Comparison of ENCODE assay signal across 12 cellular contexts in genomic region chr16:50593410-50594139, GRCh38. TPM values are rescaled to one million over a fixed set of nuclear protein-coding genes. Genes with fewer than 3 reads are reported as not detected.
DNase-seq lines count a peak whose midpoint lies in the region; FAIRE-seq and TF ChIP-seq lines count a peak whose summit lies in the region.
"Had no signal": no experiment of that assay in that cellular context is flagged by ENCODE, and none has a peak within 500 bp of the region (broad histone marks: within the 10 kb centered on the region; RNA-seq: fewer than 3 reads in every experiment).

No MANE protein-coding gene starts in this region.

- DNase-seq in NCI-H82 (lab: John Stamatoyannopoulos, UW) (peak; percentile 65), NCI-H82 treated with DMSO at 0.1 percent for 48 hours (lab: John Stamatoyannopoulos, UW; ENCODE audit: unreplicated experiment) (no peak), globus pallidus (ENCODE audit: low spot score) (peak; percentile 56), smooth muscle cell (lab: John Stamatoyannopoulos, UW; ENCODE audit: unreplicated experiment) (no peak), urothelium cell line (ENCODE audit: low spot score) (no peak), retina (no peak), AML-193 (lab: John Stamatoyannopoulos, UW) (no peak)
- DNase-seq: T-helper 2 cell had no signal

- H3K27ac ChIP-seq in VCaP (peak overlapping the region; percentile 67), smooth muscle cell (ENCODE audit: low read depth) (no peak overlapping the region)
- H3K27ac ChIP-seq: A549, KMS-11 had no signal

- TF ChIP-seq CTCF in VCaP (conservative IDR thresholded peaks at IDR 0.05): no peak
- peak; percentile 16 for TF ChIP-seq CTCF in smooth muscle cell (IDR thresholded peaks at IDR 0.05; ENCODE audit: borderline replicate concordance, insufficient read depth, poor library complexity, severe bottlenecking)

- H3K79me2 ChIP-seq in smooth muscle cell (ENCODE audit: low read depth): no peaks in the 10 kb centered on the region

- H3K9ac ChIP-seq in smooth muscle cell (ENCODE audit: low read depth): no peak overlapping the region
- H3K9ac ChIP-seq: KMS-11 had no signal

- 79% methylated on average over 9 of the region's 9 CpGs for whole genome bisulfite sequencing in smooth muscle cell (ENCODE audit: low lambda C conversion rate)

- no peak for FAIRE-seq in urothelium cell line (lab: Jason Lieb, UNC)
- FAIRE-seq: A549 had no signal

- no peaks in the 10 kb centered on the region for H3K27me3 ChIP-seq in smooth muscle cell (ENCODE audit: low read depth)
- H3K27me3 ChIP-seq: tibial nerve had no signal

- no peaks in the 10 kb centered on the region for H3K9me3 ChIP-seq in smooth muscle cell (replicated peaks; ENCODE audit: low read depth)
- H3K9me3 ChIP-seq: A549, tibial nerve had no signal

- H3K4me1 ChIP-seq in smooth muscle cell (ENCODE audit: low read depth): peaks cover 7% of the 10 kb centered on the region
- H3K4me1 ChIP-seq: A549 had no signal

- H2AFZ ChIP-seq in smooth muscle cell (ENCODE audit: low read depth): no peak overlapping the region

- H3K4me2 ChIP-seq in smooth muscle cell: no peak overlapping the region
- H3K4me2 ChIP-seq: A549, KMS-11 had no signal

- H3K36me3 ChIP-seq in smooth muscle cell (ENCODE audit: low read depth): no peaks in the 10 kb centered on the region
- H3K36me3 ChIP-seq: tibial nerve had no signal

- no peak overlapping the region for H3K4me3 ChIP-seq in smooth muscle cell
- H3K4me3 ChIP-seq: A549, tibial nerve had no signal

- no peaks in the 10 kb centered on the region for H3F3A ChIP-seq in smooth muscle cell (ENCODE audit: low read depth)

- no peaks in the 10 kb centered on the region for H4K20me1 ChIP-seq in smooth muscle cell (ENCODE audit: low read depth)

RNA-seq across cellular contexts. Expression of gene NKD1, which starts 45.4 kb away (rescaled TPM):
- total RNA-seq in smooth muscle cell: 4.5 and 5.6 TPM in 2 replicates
- 8.8 and 18.8 TPM in 2 replicates for polyA plus RNA-seq in smooth muscle cell

Comparison
In these comparisons a context has a peak if more than half of its experiments do, and no peak if none do; other contexts are left out.
1. DNase-seq: peak in NCI-H82 (single experiment) and globus pallidus (single experiment); none in NCI-H82 treated with DMSO at 0.1 percent for 48 hours (single experiment), smooth muscle cell (single experiment), urothelium cell line (single experiment), retina (single experiment) and AML-193 (0 of 2).